ENCODE assay signal across 8 cellular contexts in genomic region chr11:47248664-47249377, GRCh38. TPM values are rescaled to one million over a fixed set of nuclear protein-coding genes. Genes with fewer than 3 reads are reported as not detected.
DNase-seq lines count a peak whose midpoint lies in the region; ATAC-seq and TF ChIP-seq lines count a peak whose summit lies in the region.

TSS of gene ACP2 (minus strand) at chr11:47248814. CDS start at chr11:47248789, 25 bp downstream.

- no peaks in the 10 kb centered on the region for H3K27me3 ChIP-seq in SU-DHL-6 (ENCODE audit: low read length)

- no peaks in the 10 kb centered on the region for H4K20me1 ChIP-seq in SU-DHL-6 (ENCODE audit: low read depth, low read length)

- H3K36me3 Mint-ChIP-seq in HFFc6 (ENCODE audit: low read depth), result no peaks in the 10 kb centered on the region
- H3K36me3 Mint-ChIP-seq in activated naive CD8-positive, alpha-beta T cell treated with anti-CD3 and anti-CD28 coated beads, Interleukin-2, amount 10 ng/mL, durations not matched to agents 7 days and 5 days, result no peaks in the 10 kb centered on the region
- no peaks in the 10 kb centered on the region for H3K36me3 Mint-ChIP-seq in type B pancreatic cell

- H3K9me3 ChIP-seq in SU-DHL-6 (ENCODE audit: insufficient read depth, low read length), result no peaks in the 10 kb centered on the region

- peaks cover 20% of the 10 kb centered on the region for H3K79me2 ChIP-seq in SU-DHL-6 (ENCODE audit: insufficient read depth, low read length)

- ATAC-seq in activated naive CD8-positive, alpha-beta T cell treated with anti-CD3 and anti-CD28 coated beads, Interleukin-2, amount 10 ng/mL, durations not matched to agents 7 days and 5 days (ENCODE audit: low read depth), result peak; percentile 97
- peak; percentile 98 for ATAC-seq in Right ventricle myocardium superior (ENCODE audit: poor library complexity)

- H3K27ac Mint-ChIP-seq in HFFc6 (peak within 1 kb of the TSS; percentile 94), type B pancreatic cell (peak within 1 kb of the TSS; percentile 99)
- peak within 1 kb of the TSS; percentile 98 for H3K27ac Mint-ChIP-seq in activated naive CD8-positive, alpha-beta T cell treated with anti-CD3 and anti-CD28 coated beads, Interleukin-2, amount 10 ng/mL, durations not matched to agents 7 days and 5 days

- H3K4me1 Mint-ChIP-seq in HFFc6 (ENCODE audit: low read depth) (peaks cover 14% of the 10 kb centered on the region), type B pancreatic cell (ENCODE audit: unreplicated experiment) (peaks cover 16% of the 10 kb centered on the region)
- peaks cover 19% of the 10 kb centered on the region for H3K4me1 Mint-ChIP-seq in activated naive CD8-positive, alpha-beta T cell treated with anti-CD3 and anti-CD28 coated beads, Interleukin-2, amount 10 ng/mL, durations not matched to agents 7 days and 5 days

- POLR2A ChIA-PET in activated naive CD8-positive, alpha-beta T cell treated with anti-CD3 and anti-CD28 coated beads, Interleukin-2, amount 10 ng/mL, durations not matched to agents 7 days and 5 days (lab: Charles Lee), result interaction anchor here (0.6 to 4.7 kb wide), 17 partner anchors 10 to 360 kb away, joined by 3 to 59 read pairs (median 5); partner anchors contain the start of genes DDB2, MADD, NR1H3 and PACSIN3

- H3K4me2 ChIP-seq in SU-DHL-6 (ENCODE audit: low read depth, low read length, poor library complexity, severe bottlenecking), result peak within 1 kb of the TSS; percentile 92

- H3K9me3 Mint-ChIP-seq in HFFc6 (no peaks in the 10 kb centered on the region), type B pancreatic cell (no peaks in the 10 kb centered on the region)
- no peaks in the 10 kb centered on the region for H3K9me3 Mint-ChIP-seq in activated naive CD8-positive, alpha-beta T cell treated with anti-CD3 and anti-CD28 coated beads, Interleukin-2, amount 10 ng/mL, durations not matched to agents 7 days and 5 days

- intact Hi-C loops in Right ventricle myocardium superior (cut with DNase I), result no loop called here

- peak within 1 kb of the TSS; percentile 89 for H2AFZ ChIP-seq in SU-DHL-6 (ENCODE audit: low read depth, low read length, severe bottlenecking)

- DNase-seq in GM12865 (ENCODE audit: low read depth) (peak; percentile 95), HFFc6 (peak; percentile 83), MV-4-11 (lab: John Stamatoyannopoulos, UW) (peak; percentile 81), Right ventricle myocardium superior (peak; percentile 94), pons (ENCODE audit: low spot score) (peak; percentile 88), type B pancreatic cell (ENCODE audit: extremely low spot score, unreplicated experiment) (peak; percentile 90)
- peak; percentile 89 for DNase-seq in activated naive CD8-positive, alpha-beta T cell treated with anti-CD3 and anti-CD28 coated beads, Interleukin-2, amount 10 ng/mL, durations not matched to agents 7 days and 5 days

- peak within 1 kb of the TSS; percentile 86 for H3K9ac ChIP-seq in SU-DHL-6 (ENCODE audit: low read length)

- peak within 1 kb of the TSS; percentile 70 for H3K27ac ChIP-seq in SU-DHL-6 (ENCODE audit: low read depth, low read length)

- TF ChIP-seq CTCF in GM12865 (IDR thresholded peaks at IDR 0.05; ENCODE audit: insufficient read depth, low read depth, low read length, missing control alignments) (peak; percentile 46), HFFc6 (IDR thresholded peaks at IDR 0.05) (peak; percentile 23; the same call in 1 of the 2 replicates), SU-DHL-6 (IDR thresholded peaks at IDR 0.05; ENCODE audit: insufficient read depth, low read length, poor library complexity, severe bottlenecking) (peak; percentile 21), type B pancreatic cell (conservative IDR thresholded peaks at IDR 0.05) (peak; percentile 33)

- peak within 1 kb of the TSS; percentile 67 for H3K4me3 ChIP-seq in GM12865 (ENCODE audit: low read depth, low read length)
- peak within 1 kb of the TSS; percentile 75 for H3K4me3 ChIP-seq in SU-DHL-6 (ENCODE audit: insufficient read depth, low read length, poor library complexity, severe bottlenecking)

- H3K36me3 ChIP-seq in SU-DHL-6 (ENCODE audit: low read length), result no peaks in the 10 kb centered on the region

- H3K4me3 Mint-ChIP-seq in HFFc6 (peak within 1 kb of the TSS; percentile 96), type B pancreatic cell (peak within 1 kb of the TSS; percentile 100)
- peak within 1 kb of the TSS; percentile 98 for H3K4me3 Mint-ChIP-seq in activated naive CD8-positive, alpha-beta T cell treated with anti-CD3 and anti-CD28 coated beads, Interleukin-2, amount 10 ng/mL, durations not matched to agents 7 days and 5 days

- no peaks in the 10 kb centered on the region for H3K27me3 Mint-ChIP-seq in HFFc6 (ENCODE audit: insufficient read depth)
- no peaks in the 10 kb centered on the region for H3K27me3 Mint-ChIP-seq in activated naive CD8-positive, alpha-beta T cell treated with anti-CD3 and anti-CD28 coated beads, Interleukin-2, amount 10 ng/mL, durations not matched to agents 7 days and 5 days
- no peaks in the 10 kb centered on the region for H3K27me3 Mint-ChIP-seq in type B pancreatic cell

- 0 out of 2 replicates have a peak, but pooled peaks cover 3% of the 10 kb centered on the region for H3F3A ChIP-seq in SU-DHL-6 (ENCODE audit: insufficient read depth)

- no peaks in the 10 kb centered on the region for H3K9me2 ChIP-seq in SU-DHL-6 (replicated peaks; ENCODE audit: insufficient read depth, low read length)

RNA-seq across cellular contexts. Expression of gene ACP2, which starts in this region (rescaled TPM):
- 10 to 100 TPM; 33.4 to 37.4 (median 36.1) TPM for total RNA-seq in HFFc6 (2021; fragmentation: NEBNext Ultra II Directional; extraction: Animal tissue kit (Norgen Biotek cat#: 25700))
- total RNA-seq in activated naive CD8-positive, alpha-beta T cell treated with anti-CD3 and anti-CD28 coated beads, Interleukin-2, amount 10 ng/mL, durations not matched to agents 7 days and 5 days, result 10 to 100 TPM; 26.5 to 31.1 TPM
- total RNA-seq in Right ventricle myocardium superior, result 18.4 TPM
- total RNA-seq in type B pancreatic cell (ENCODE audit: low replicate concordance), result 41.1 and 42.2 TPM in 2 replicates

Comparison
In these comparisons a context has a peak if more than half of its experiments do, and no peak if none do; other contexts are left out.
1. Peak in every context shown above with its lines: DNase-seq, ATAC-seq, H3K4me3 ChIP-seq and H3K27ac ChIP-seq.